Comparison of ENCODE assay signal across 8 cellular contexts in the genomic region with DNA sequence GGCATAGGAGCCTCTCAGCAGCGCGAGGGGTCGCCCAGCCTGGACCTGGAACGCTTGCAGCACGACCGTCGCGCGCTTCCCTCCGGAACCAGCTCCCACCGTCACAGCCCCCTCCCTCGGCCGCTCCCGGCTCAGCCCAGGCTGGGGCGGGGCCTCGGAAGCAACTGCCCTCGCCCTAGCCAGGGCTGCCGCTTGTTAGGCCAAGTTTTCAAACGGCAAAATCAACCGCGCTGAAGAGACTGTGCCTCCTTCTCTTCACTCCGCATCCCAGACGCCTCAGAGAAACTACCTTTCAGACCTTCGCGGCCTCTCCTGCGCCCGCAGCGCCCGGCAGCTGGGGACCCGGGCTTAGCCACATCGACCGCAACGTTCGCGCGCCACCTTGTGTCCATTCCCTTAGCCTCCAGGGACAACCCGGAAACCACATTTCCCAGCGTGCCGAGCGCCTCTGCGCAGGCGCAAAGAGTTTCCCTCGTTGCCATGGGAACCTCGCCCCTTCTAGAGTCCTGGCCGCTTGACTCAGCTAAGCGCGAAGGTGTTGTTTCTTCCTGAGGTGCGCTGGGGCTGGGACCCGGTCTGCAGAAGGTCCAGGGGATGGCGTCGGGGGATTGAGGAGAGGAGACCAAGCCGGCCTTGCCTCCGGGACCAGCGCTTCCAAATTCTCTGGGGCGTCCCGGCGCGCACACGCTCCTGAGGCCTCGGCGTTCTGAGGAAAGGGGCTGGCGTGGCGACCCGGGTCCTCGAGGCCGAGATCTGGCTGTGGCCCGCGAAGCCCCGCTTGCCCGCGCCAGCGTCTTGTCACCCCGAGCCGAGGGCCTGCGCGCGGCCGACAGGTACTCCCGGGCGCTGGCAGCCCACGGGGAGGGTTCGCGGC. TPM values are rescaled to one million over a fixed set of nuclear protein-coding genes. Genes with fewer than 3 reads are reported as not detected.
DNase-seq lines count a peak whose midpoint lies in the region; ATAC-seq, FAIRE-seq and TF ChIP-seq lines count a peak whose summit lies in the region.

No MANE protein-coding gene starts in this region.

- no peaks in the 10 kb centered on the region for H3K27me3 ChIP-seq in GM23248 (replicated peaks; ENCODE audit: insufficient read depth)

- peak overlapping the region; percentile 79 for H2AFZ ChIP-seq in GM23248

- peak; percentile 77 for TF ChIP-seq CTCF in fibroblast of mammary gland (conservative IDR thresholded peaks at IDR 0.05; ENCODE audit: control insufficient read depth, insufficient read depth, low read depth, low read length)

- H3K4me3 Mint-ChIP-seq in naive thymus-derived CD8-positive, alpha-beta T cell = peak overlapping the region; percentile 93 to 100 (median 99)
- H3K4me3 Mint-ChIP-seq in stimulated activated naive B cell treated with anti-CD40 and anti-IgM and Interleukin-4, amounts not matched to agents 10 μg/mL and 1 μg/mL and 100 μg/mL, for 72 hours = peak overlapping the region; percentile 85 to 96

- no peaks in the 10 kb centered on the region for H4K20me1 ChIP-seq in GM23248 (ENCODE audit: insufficient read depth)

- 0 to 2% methylated on average over 72 to 79 of the region's 83 CpGs for WGBS in GM23248 (ENCODE audit: low coverage in 1 of 2, low lambda C conversion rate in 2 of 2, missing lambda C conversion rate in 2 of 2), 2 experiments

- no peaks in the 10 kb centered on the region for H3K9me2 ChIP-seq in GM23248 (ENCODE audit: insufficient read depth)

- H3K4me3 ChIP-seq in GM23248 = peak overlapping the region; percentile 82
- H3K4me3 ChIP-seq in fibroblast of mammary gland (ENCODE audit: control insufficient read depth, low read depth, low read length) = peak overlapping the region; percentile 87

- POLR2A ChIA-PET in naive thymus-derived CD8-positive, alpha-beta T cell (lab: Charles Lee) = interaction anchor here (0.5 to 49.2 kb wide), 18 partner anchors 9 to 1823 kb away, joined by 3 to 2293 read pairs (median 5); a partner anchor contains a TSS

- peak overlapping the region; percentile 37 for H3K27ac ChIP-seq in GM23248

- no peaks in the 10 kb centered on the region for H3F3A ChIP-seq in GM23248 (ENCODE audit: insufficient read depth)

- H3K4me1 Mint-ChIP-seq in naive thymus-derived CD8-positive, alpha-beta T cell = peaks cover 19 to 51% (median 37%) of the 10 kb centered on the region in 4 donors
- peaks cover 24 to 41% of the 10 kb centered on the region in 2 donors for H3K4me1 Mint-ChIP-seq in stimulated activated naive B cell treated with anti-CD40 and anti-IgM and Interleukin-4, amounts not matched to agents 10 μg/mL and 1 μg/mL and 100 μg/mL, for 72 hours

- H3K9me3 Mint-ChIP-seq in naive thymus-derived CD8-positive, alpha-beta T cell = no peaks in the 10 kb centered on the region
- no peaks in the 10 kb centered on the region for H3K9me3 Mint-ChIP-seq in stimulated activated naive B cell treated with anti-CD40 and anti-IgM and Interleukin-4, amounts not matched to agents 10 μg/mL and 1 μg/mL and 100 μg/mL, for 72 hours

- in situ Hi-C loops in GM23248 (cut with MboI) = no loop called here

- DNase-seq in EL = peak; percentile 95
- DNase-seq in GM23248 = peak; percentile 99
- peak; percentile 88 to 93 for DNase-seq in Kasumi-1 (lab: John Stamatoyannopoulos, UW)
- DNase-seq in RCC 7860 (ENCODE audit: low spot score) = peak; percentile 88
- DNase-seq in activated T-helper 1 cell treated with anti-CD3 and anti-CD28 coated beads, Interleukin-2, amount 50 U/mL, for 16 hours (ENCODE audit: low read depth in 1 of 2, low spot score in 1 of 2) = peak; percentile 96 to 98
- DNase-seq in fibroblast of mammary gland (ENCODE audit: low read depth) = peak; percentile 91
- peak; percentile 92 to 99 (median 98) for DNase-seq in naive thymus-derived CD8-positive, alpha-beta T cell
- peak; percentile 95 for DNase-seq in stimulated activated naive B cell treated with anti-CD40 and anti-IgM and Interleukin-4, amounts not matched to agents 10 μg/mL and 1 μg/mL and 100 μg/mL, for 72 hours

- no peaks in the 10 kb centered on the region for H3K36me3 Mint-ChIP-seq in naive thymus-derived CD8-positive, alpha-beta T cell
- no peaks in the 10 kb centered on the region for H3K36me3 Mint-ChIP-seq in stimulated activated naive B cell treated with anti-CD40 and anti-IgM and Interleukin-4, amounts not matched to agents 10 μg/mL and 1 μg/mL and 100 μg/mL, for 72 hours

- H3K36me3 ChIP-seq in GM23248 (ENCODE audit: low read depth) = no peaks in the 10 kb centered on the region

- H3K9ac ChIP-seq in GM23248 = peak overlapping the region; percentile 66

- peak overlapping the region; percentile 72 for H3K4me2 ChIP-seq in GM23248 (ENCODE audit: unreplicated experiment)

- peak overlapping the region; percentile 89 to 98 (median 96) for H3K27ac Mint-ChIP-seq in naive thymus-derived CD8-positive, alpha-beta T cell
- peak overlapping the region; percentile 96 for H3K27ac Mint-ChIP-seq in stimulated activated naive B cell treated with anti-CD40 and anti-IgM and Interleukin-4, amounts not matched to agents 10 μg/mL and 1 μg/mL and 100 μg/mL, for 72 hours

- peaks cover 5% of the 10 kb centered on the region; the same call in 1 of the 2 replicates for H3K4me1 ChIP-seq in GM23248 (ENCODE audit: insufficient read depth)

- no peaks in the 10 kb centered on the region for H3K79me2 ChIP-seq in GM23248 (ENCODE audit: insufficient read depth)

- no peaks in the 10 kb centered on the region for H3K27me3 Mint-ChIP-seq in naive thymus-derived CD8-positive, alpha-beta T cell
- H3K27me3 Mint-ChIP-seq in stimulated activated naive B cell treated with anti-CD40 and anti-IgM and Interleukin-4, amounts not matched to agents 10 μg/mL and 1 μg/mL and 100 μg/mL, for 72 hours = no peaks in the 10 kb centered on the region

- ATAC-seq in naive thymus-derived CD8-positive, alpha-beta T cell = peak; percentile 88 to 89
- ATAC-seq in stimulated activated naive B cell treated with anti-CD40 and anti-IgM and Interleukin-4, amounts not matched to agents 10 μg/mL and 1 μg/mL and 100 μg/mL, for 72 hours (replicated peaks) = peak; percentile 81 to 89

- no peaks in the 10 kb centered on the region for H3K9me3 ChIP-seq in GM23248 (ENCODE audit: low read depth)

- FAIRE-seq in RCC 7860 (lab: Jason Lieb, UNC) = no peak

RNA-seq across cellular contexts. Expression of a gene that starts 14.3 kb away (rescaled TPM):
- 20.1 and 41.6 TPM in 2 replicates for total RNA-seq in GM23248 (2014; rRNA removed; shearing (Covaris generic))
- polyA plus RNA-seq in GM23248 (2016; fragmentation: Nextera tagmentation; extraction: Ambion mirVana) = 25.2 and 26.4 TPM in 2 replicates
- total RNA-seq in naive thymus-derived CD8-positive, alpha-beta T cell = 10 to 100 TPM; 18.1 to 25.3 TPM
- 1 to 10 TPM; 1.7 to 4.5 (median 3.2) TPM for polyA plus RNA-seq in naive thymus-derived CD8-positive, alpha-beta T cell

RNA-seq across cellular contexts. Expression of a gene that starts 28.5 kb away (rescaled TPM):
- 27.6 and 42.9 TPM in 2 replicates for total RNA-seq in GM23248 (2014; rRNA removed; shearing (Covaris generic))
- polyA plus RNA-seq in GM23248 (2016; fragmentation: Nextera tagmentation; extraction: Ambion mirVana) = 13.4 and 16.4 TPM in 2 replicates
- total RNA-seq in naive thymus-derived CD8-positive, alpha-beta T cell = 100 to 1,000 TPM; 189 to 206 TPM
- 10 to 100 TPM in 2 of 3 donors, 1 to 10 TPM in 1; 6.0 to 18.3 (median 10.1) TPM for polyA plus RNA-seq in naive thymus-derived CD8-positive, alpha-beta T cell

RNA-seq across cellular contexts. Expression of a gene that starts 35.7 kb away (rescaled TPM):
- total RNA-seq in GM23248 (2014; rRNA removed; shearing (Covaris generic)) = 86.6 and 109 TPM in 2 replicates
- polyA plus RNA-seq in GM23248 (2016; fragmentation: Nextera tagmentation; extraction: Ambion mirVana) = 121 and 136 TPM in 2 replicates
- total RNA-seq in naive thymus-derived CD8-positive, alpha-beta T cell = 100 to 1,000 TPM; 102 to 110 TPM
- 100 to 1,000 TPM in 2 of 3 donors, 10 to 100 TPM in 1; 87.7 to 105 (median 102) TPM for polyA plus RNA-seq in naive thymus-derived CD8-positive, alpha-beta T cell

RNA-seq across cellular contexts. Expression of a gene that starts 51.3 kb away (rescaled TPM):
- total RNA-seq in GM23248 (2014; rRNA removed; shearing (Covaris generic)) = 43.0 and 54.9 TPM in 2 replicates
- polyA plus RNA-seq in GM23248 (2016; fragmentation: Nextera tagmentation; extraction: Ambion mirVana) = 6.0 and 7.8 TPM in 2 replicates
- total RNA-seq in naive thymus-derived CD8-positive, alpha-beta T cell = 100 to 1,000 TPM; 345 to 354 TPM
- polyA plus RNA-seq in naive thymus-derived CD8-positive, alpha-beta T cell = 10 to 100 TPM; 16.8 to 70.7 (median 31.1) TPM

RNA-seq across cellular contexts. Expression of a gene that starts 55.8 kb away (rescaled TPM):
- 33.0 and 39.1 TPM in 2 replicates for total RNA-seq in GM23248 (2014; rRNA removed; shearing (Covaris generic))
- 20.0 and 21.1 TPM in 2 replicates for polyA plus RNA-seq in GM23248 (2016; fragmentation: Nextera tagmentation; extraction: Ambion mirVana)
- total RNA-seq in naive thymus-derived CD8-positive, alpha-beta T cell = 1 to 10 TPM; 1.1 to 1.5 TPM
- polyA plus RNA-seq in naive thymus-derived CD8-positive, alpha-beta T cell = under 1 TPM in 1 of 3 donors, not detected in 2; 0.58 TPM

Comparison
In these comparisons a context has a peak if more than half of its experiments do, and no peak if none do; other contexts are left out.
1. Peak in every context shown above with its lines: DNase-seq, ATAC-seq, H3K4me3 ChIP-seq and H3K27ac ChIP-seq.